In genomic region chr14:105448706-105449111, GRCh38 we compare ENCODE assay signal across 8 cellular contexts. TPM values are rescaled to one million over a fixed set of nuclear protein-coding genes. Genes with fewer than 3 reads are reported as not detected.
DNase-seq lines count a peak whose midpoint lies in the region; ATAC-seq, FAIRE-seq and TF ChIP-seq lines count a peak whose summit lies in the region.

No MANE protein-coding gene starts in this region.

- H2AFZ ChIP-seq in PC-9 (no peak overlapping the region), osteoblast (ENCODE audit: low read length) (no peak overlapping the region)

- H4K20me1 ChIP-seq in PC-9 (ENCODE audit: insufficient read depth) (peaks cover 23% of the 10 kb centered on the region), osteoblast (ENCODE audit: insufficient read depth, low read length) (peaks cover 16% of the 10 kb centered on the region)

- H3K36me3 ChIP-seq in PC-9 (ENCODE audit: low read depth) = no peaks in the 10 kb centered on the region
- peaks cover 26% of the 10 kb centered on the region for H3K36me3 ChIP-seq in osteoblast (ENCODE audit: insufficient read depth, low read length)
- H3K36me3 ChIP-seq in suprapubic skin = peaks cover 40% of the 10 kb centered on the region

- no peaks in the 10 kb centered on the region for H3F3A ChIP-seq in PC-9 (ENCODE audit: insufficient read depth, low read depth)

- no peaks in the 10 kb centered on the region for H3K9me2 ChIP-seq in PC-9 (ENCODE audit: insufficient read depth)

- H3K27me3 ChIP-seq in PC-9 (ENCODE audit: insufficient read depth, low read depth) = no peaks in the 10 kb centered on the region
- no peaks in the 10 kb centered on the region for H3K27me3 ChIP-seq in foreskin keratinocyte
- no peaks in the 10 kb centered on the region for H3K27me3 ChIP-seq in osteoblast (ENCODE audit: insufficient read depth, low read length)
- H3K27me3 ChIP-seq in suprapubic skin = no peaks in the 10 kb centered on the region

- ATAC-seq in foreskin keratinocyte (peak; percentile 80), GM18907 (IDR thresholded peaks at IDR 0.05; ENCODE audit: unreplicated experiment) (no peak)

- H3K79me2 ChIP-seq in PC-9 (ENCODE audit: low read depth) (no peaks in the 10 kb centered on the region), osteoblast (ENCODE audit: insufficient read depth, low read length) (peaks cover 29% of the 10 kb centered on the region)

- no TSS peak for BruUV-seq in PC-9 (replicated peaks; lab: Mats Ljungman, UMichigan)

- FAIRE-seq in GM19239 (lab: Jason Lieb, UNC) = no peak

- no peak for TF ChIP-seq EP300 in suprapubic skin (IDR thresholded peaks at IDR 0.05)

- CTCF ChIA-PET in PC-9 (lab: Charles Lee) = no interaction called here

- WGBS in suprapubic skin = 58% methylated on average over 15 of the region's 16 CpGs

- peak; percentile 50 for DNase-seq in ACHN
- DNase-seq in GM19239 (ENCODE audit: insufficient read length, low spot score) = peak; percentile 95
- peak in 1 of 2 experiments; percentile 34 for DNase-seq in PC-9
- DNase-seq in activated T-helper 9 cell treated with anti-CD3 and anti-CD28 coated beads, Interleukin-2, amount 50 U/mL, for 16 hours (ENCODE audit: low read depth) = peak; percentile 43
- DNase-seq in foreskin keratinocyte = peak in 1 of 2 donors; percentile 8
- peak; percentile 100 for DNase-seq in osteoblast (ENCODE audit: insufficient read length, low spot score, missing footprints)
- no peak for DNase-seq in suprapubic skin (ENCODE audit: low spot score in 2 of 2)

- no peak overlapping the region for H3K4me3 ChIP-seq in PC-9
- H3K4me3 ChIP-seq in osteoblast (ENCODE audit: insufficient read depth, low read length) = no peak overlapping the region
- H3K4me3 ChIP-seq in suprapubic skin = no peak overlapping the region

- POLR2A ChIA-PET in PC-9 (lab: Charles Lee; ENCODE audit: unreplicated experiment) = no interaction called here

- TF ChIP-seq CTCF in PC-9 (conservative IDR thresholded peaks at IDR 0.05) = peak; percentile 74
- TF ChIP-seq CTCF in foreskin keratinocyte (conservative IDR thresholded peaks at IDR 0.05) = peak; percentile 80
- peak; percentile 80 for TF ChIP-seq CTCF in osteoblast (IDR thresholded peaks at IDR 0.05; ENCODE audit: extremely low read depth, low read depth, low read length)
- peak; percentile 83 to 96 for TF ChIP-seq CTCF in suprapubic skin (IDR thresholded peaks at IDR 0.05)

- in situ Hi-C loops in ACHN (cut with HindIII; ENCODE audit: low pct_ligation_motif_present, low pct_unique_long_range_greater_than_20kb, low sequenced_read_pairs) = no loop called here

- no peak overlapping the region for H3K27ac ChIP-seq in PC-9
- H3K27ac ChIP-seq in foreskin keratinocyte = no peak overlapping the region
- peak overlapping the region; percentile 51 for H3K27ac ChIP-seq in osteoblast (ENCODE audit: low read depth, low read length)
- no peak overlapping the region for H3K27ac ChIP-seq in suprapubic skin

- no peak for TF ChIP-seq POLR2A in suprapubic skin (IDR thresholded peaks at IDR 0.05)

- no peaks in the 10 kb centered on the region for H3K9me3 ChIP-seq in PC-9 (ENCODE audit: insufficient read depth, low read depth)
- no peaks in the 10 kb centered on the region for H3K9me3 ChIP-seq in osteoblast (ENCODE audit: low read depth, low read length)
- H3K9me3 ChIP-seq in suprapubic skin = no peaks in the 10 kb centered on the region

- H3K4me1 ChIP-seq in PC-9 (replicated peaks; ENCODE audit: insufficient read depth) = no peaks in the 10 kb centered on the region
- no peaks in the 10 kb centered on the region for H3K4me1 ChIP-seq in foreskin keratinocyte
- H3K4me1 ChIP-seq in osteoblast (ENCODE audit: insufficient read depth, low read length) = no peaks in the 10 kb centered on the region
- peaks cover 8% of the 10 kb centered on the region for H3K4me1 ChIP-seq in suprapubic skin

- H3K4me2 ChIP-seq in PC-9 = no peak overlapping the region
- no peak overlapping the region for H3K4me2 ChIP-seq in osteoblast (ENCODE audit: insufficient read depth, low read length)

- intact Hi-C loops in PC-9 (cut with micrococcal nuclease; ENCODE audit: unreplicated experiment) = loop anchor here (2.0 kb wide), 1 partner anchor 40 kb away; no protein-coding TSS in a partner anchor

RNA-seq across cellular contexts. Expression of gene CRIP2, which starts 25.9 kb away (rescaled TPM):
- 42.5 and 50.2 TPM in 2 replicates for total RNA-seq in PC-9 (2021)
- 2.2 TPM in 2 replicates for total RNA-seq in foreskin keratinocyte
- polyA plus RNA-seq in foreskin keratinocyte = 3.6 and 4.0 TPM in 2 replicates
- total RNA-seq in osteoblast = 31.5 and 43.8 TPM in 2 replicates
- 100 to 1,000 TPM in 2 of 4 donors, 10 to 100 TPM in 2; 70.7 to 140 (median 104) TPM for total RNA-seq in suprapubic skin

RNA-seq across cellular contexts. Expression of gene MTA1, which starts 29.1 kb away (rescaled TPM):
- total RNA-seq in PC-9 (2021) (124 and 147 TPM in 2 replicates), foreskin keratinocyte (64.1 and 64.7 TPM in 2 replicates), osteoblast (60.4 TPM in 2 replicates), suprapubic skin (100 to 1,000 TPM in 1 of 4 donors, 10 to 100 TPM in 3; 38.1 to 107 (median 59.5) TPM)
- 47.7 and 53.3 TPM in 2 replicates for polyA plus RNA-seq in foreskin keratinocyte

RNA-seq across cellular contexts. Expression of gene CRIP1, which starts 38.0 kb away (rescaled TPM):
- total RNA-seq in PC-9 (2021) (296 and 374 TPM in 2 replicates), foreskin keratinocyte (4.2 and 5.4 TPM in 2 replicates), osteoblast (5.0 and 8.7 TPM in 2 replicates), suprapubic skin (100 to 1,000 TPM in 1 of 4 donors, 10 to 100 TPM in 3; 28.6 to 140 (median 76.2) TPM)
- polyA plus RNA-seq in foreskin keratinocyte = 9.7 and 16.0 TPM in 2 replicates

RNA-seq across cellular contexts. Expression of gene TEDC1, which starts 42.3 kb away (rescaled TPM):
- 21.2 and 31.9 TPM in 2 replicates for total RNA-seq in PC-9 (2021)
- total RNA-seq in foreskin keratinocyte = 30.0 and 32.5 TPM in 2 replicates
- polyA plus RNA-seq in foreskin keratinocyte = 37.7 and 41.6 TPM in 2 replicates
- total RNA-seq in osteoblast = 3.2 and 5.1 TPM in 2 replicates
- total RNA-seq in suprapubic skin = 10 to 100 TPM; 11.4 to 41.0 (median 14.0) TPM

RNA-seq across cellular contexts. Expression of gene TEX22, which starts 50.4 kb away (rescaled TPM):
- total RNA-seq in PC-9 (2021) (2.6 and 6.5 TPM in 2 replicates), foreskin keratinocyte (0.07 TPM in 1 of 2 replicates, not detected in the other), osteoblast (under 0.01 and 0.29 TPM in 2 replicates), suprapubic skin (under 1 TPM in 1 of 4 donors, not detected in 3; 0.80 TPM)
- 0.01 and 0.02 TPM in 2 replicates for polyA plus RNA-seq in foreskin keratinocyte

Comparison
In these comparisons a context has a peak if more than half of its experiments do, and no peak if none do; other contexts are left out.
1. DNase-seq: peak in ACHN (single experiment), GM19239 (single experiment), activated T-helper 9 cell treated with anti-CD3 and anti-CD28 coated beads, Interleukin-2, amount 50 U/mL, for 16 hours (single experiment) and osteoblast (single experiment); none in suprapubic skin (0 of 2).
2. RNA of gene CRIP2, which starts 25.9 kb away (total RNA-seq): 70.7 to 140 TPM in suprapubic skin, 42.5 to 50.2 TPM in PC-9 and 31.5 to 43.8 TPM in osteoblast; 2.2 TPM in foreskin keratinocyte; every median in the first group is over 10 times any median in the second.
3. Peak in every context shown above with its lines, with median percentiles within 50 percentile points of each other: CTCF ChIP-seq.